In genomic region chr1:2205191-2205952, GRCh38 we compare ENCODE assay signal across 8 cellular contexts. TPM values are rescaled to one million over a fixed set of nuclear protein-coding genes. Genes with fewer than 3 reads are reported as not detected.
DNase-seq lines count a peak whose midpoint lies in the region; ATAC-seq, FAIRE-seq and TF ChIP-seq lines count a peak whose summit lies in the region.

No MANE protein-coding gene starts in this region.

- peak; percentile 73 for FAIRE-seq in GM12892 (lab: Jason Lieb, UNC)

- H3K4me1 Mint-ChIP-seq in chondrocyte (ENCODE audit: low read depth) = peaks cover 43% of the 10 kb centered on the region

- peak; percentile 13 for TF ChIP-seq CTCF in chondrocyte (IDR thresholded peaks at IDR 0.05)

- ATAC-seq in HG02588 (IDR thresholded peaks at IDR 0.05; ENCODE audit: unreplicated experiment) = peak; percentile 64

- H3K36me3 Mint-ChIP-seq in chondrocyte (ENCODE audit: low read depth) = no peaks in the 10 kb centered on the region

- H3K4me3 Mint-ChIP-seq in chondrocyte (ENCODE audit: unreplicated experiment) = peak overlapping the region; percentile 36

- H3K9me3 Mint-ChIP-seq in chondrocyte (ENCODE audit: low read depth) = no peaks in the 10 kb centered on the region

- no peak for DNase-seq in GM12892 (ENCODE audit: insufficient read length)
- peak; percentile 63 to 90 for DNase-seq in NCI-H187 (lab: John Stamatoyannopoulos, UW)
- DNase-seq in activated CD4-positive, alpha-beta T cell treated with anti-CD3 and anti-CD28 coated beads for 1 hour = peak; percentile 92
- no peak for DNase-seq in chondrocyte (ENCODE audit: low spot score)
- DNase-seq in left kidney (ENCODE audit: low read depth, low spot score) = peak; percentile 96
- DNase-seq in stimulated activated CD4-positive, alpha-beta T cell treated with anti-CD3 and anti-CD28 coated beads, Interleukin-2, amount 100 ng/mL, for 24 hours = peak; percentile 90 to 93
- no peak for DNase-seq in germinal center (ENCODE audit: low spot score)

- H3K27me3 Mint-ChIP-seq in chondrocyte (ENCODE audit: low read depth) = no peaks in the 10 kb centered on the region

- TF ChIP-seq POLR2A in GM12892 (IDR thresholded peaks at IDR 0.05; ENCODE audit: low read depth, low read length) = no peak

- H3K27ac Mint-ChIP-seq in chondrocyte (ENCODE audit: unreplicated experiment) = peak overlapping the region; percentile 45

RNA-seq across cellular contexts. Expression of gene FAAP20, which starts 10.8 kb away (rescaled TPM):
- polyA plus RNA-seq in GM12892 (2012; ENCODE audit: missing spikeins) = 4.9 TPM
- 48.4 to 76.1 TPM (median 69.2 TPM) in 3 replicates for total RNA-seq in chondrocyte

RNA-seq across cellular contexts. Expression of gene SKI, which starts 22.7 kb away (rescaled TPM):
- polyA plus RNA-seq in GM12892 (2012; ENCODE audit: missing spikeins) = 2.0 TPM
- total RNA-seq in chondrocyte = 112 to 135 TPM (median 116 TPM) in 3 replicates

Comparison
In these comparisons a context has a peak if more than half of its experiments do, and no peak if none do; other contexts are left out.
1. DNase-seq: peak in NCI-H187 (2 of 2), activated CD4-positive, alpha-beta T cell treated with anti-CD3 and anti-CD28 coated beads for 1 hour (single experiment), left kidney (single experiment) and stimulated activated CD4-positive, alpha-beta T cell treated with anti-CD3 and anti-CD28 coated beads, Interleukin-2, amount 100 ng/mL, for 24 hours (2 of 2); none in GM12892 (single experiment), chondrocyte (single experiment) and germinal center (single experiment).